Comparison of ENCODE assay signal across 9 cellular contexts in the genomic region with DNA sequence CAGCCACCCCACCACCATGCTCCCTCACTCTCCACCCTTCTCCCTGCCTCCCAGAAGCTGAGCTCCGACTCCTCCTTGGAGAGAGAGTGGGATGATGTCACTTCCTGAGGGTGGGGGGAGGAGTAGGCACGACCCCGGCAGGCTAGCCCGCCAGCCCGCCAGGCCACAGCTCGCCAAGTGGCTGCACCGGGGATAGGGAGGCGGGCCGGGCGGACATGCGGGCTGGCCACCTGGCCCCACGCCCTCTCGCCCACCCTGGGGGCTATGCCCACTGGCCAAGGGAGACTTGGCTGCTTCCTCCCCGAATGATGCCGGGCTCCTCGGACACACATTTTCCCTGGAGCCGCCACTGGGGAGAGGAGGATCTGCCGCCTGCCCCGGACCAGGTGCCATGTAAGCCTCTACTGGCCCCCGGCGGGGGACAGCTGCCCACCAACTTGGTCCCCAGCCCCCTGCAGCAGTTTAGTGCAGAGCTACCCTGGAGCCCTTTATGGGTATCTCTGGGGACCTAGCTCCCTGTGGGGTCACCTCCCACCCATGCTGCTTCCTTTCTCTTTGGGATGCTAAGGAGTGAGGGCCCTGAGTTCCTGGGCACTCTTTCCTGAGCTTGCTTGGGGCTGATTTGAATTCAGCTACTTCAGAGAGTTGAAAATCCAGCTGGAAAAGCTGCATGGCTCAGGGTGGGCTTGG. TPM values are rescaled to one million over a fixed set of nuclear protein-coding genes. Genes with fewer than 3 reads are reported as not detected.
A peak's percentile ranks its signal among the peaks of the same experiment; 100 is the strongest.
DNase-seq lines count a peak whose midpoint lies in the region; ATAC-seq, FAIRE-seq and TF ChIP-seq lines count a peak whose summit lies in the region.
"Had no signal": no experiment of that assay in that cellular context is flagged by ENCODE, and none has a peak within 500 bp of the region (broad histone marks: within the 10 kb centered on the region; RNA-seq: fewer than 3 reads in every experiment).

No MANE protein-coding gene starts in this region.

- H3K9me3 ChIP-seq in stomach smooth muscle (ENCODE audit: control insufficient read depth in 2 of 2, low read length in 2 of 2): no peaks in the 10 kb centered on the region

- H3K9ac ChIP-seq in stomach smooth muscle (ENCODE audit: low read length in 2 of 2): peak overlapping the region; percentile 64 to 71

- peaks cover 2% of the 10 kb centered on the region for H3K36me3 ChIP-seq in kidney epithelial cell (ENCODE audit: control insufficient read depth, insufficient read depth, low read length)
- peaks cover 3 to 8% of the 10 kb centered on the region in 2 donors for H3K36me3 ChIP-seq in stomach smooth muscle (ENCODE audit: control insufficient read depth in 2 of 2, insufficient read depth in 2 of 2, low read length in 2 of 2)

- ATAC-seq in GM18498 (IDR thresholded peaks at IDR 0.05; ENCODE audit: unreplicated experiment): no peak
- no peak for ATAC-seq in GM18502 (IDR thresholded peaks at IDR 0.05; ENCODE audit: poor library complexity, unreplicated experiment)
- ATAC-seq: activated CD8-positive, alpha-beta T cell treated with anti-CD3 and anti-CD28 coated beads for 36 hours had no signal

- TF ChIP-seq CTCF in cardiac fibroblast (IDR thresholded peaks at IDR 0.05; ENCODE audit: low read depth, low read length) (no peak), kidney epithelial cell (IDR thresholded peaks at IDR 0.05; ENCODE audit: insufficient read depth, low read length, poor library complexity, severe bottlenecking) (no peak)

- TF ChIP-seq POLR2A in GM12891 (IDR thresholded peaks at IDR 0.05; ENCODE audit: low read depth, low read length): no peak

- H3K27me3 ChIP-seq in kidney epithelial cell (ENCODE audit: control insufficient read depth, insufficient read depth, low read length) (peaks cover 2% of the 10 kb centered on the region), stomach smooth muscle (ENCODE audit: control insufficient read depth in 1 of 2, insufficient read depth in 2 of 2, low read length in 2 of 2) (no peaks in the 10 kb centered on the region)

- peak overlapping the region; percentile 33 to 47 for H3K4me3 ChIP-seq in cardiac fibroblast (replicated peaks in 1 of 2; ENCODE audit: low read depth in 2 of 2, low read length in 2 of 2)
- H3K4me3 ChIP-seq in kidney epithelial cell (ENCODE audit: low read depth, low read length): peak overlapping the region; percentile 54
- peak overlapping the region; percentile 60 to 79 for H3K4me3 ChIP-seq in stomach smooth muscle (ENCODE audit: low read length in 2 of 2)

- no peak for FAIRE-seq in GM12891 (lab: Jason Lieb, UNC)

- peaks cover 27% of the 10 kb centered on the region for H3K4me1 ChIP-seq in stomach smooth muscle (ENCODE audit: control insufficient read depth, insufficient read depth, low read length)

- DNase-seq in HT1080 (ENCODE audit: low read depth) (peak; percentile 76), cardiac fibroblast (ENCODE audit: low read depth in 2 of 2) (peak; percentile 56 to 61), kidney epithelial cell (ENCODE audit: low read depth) (no peak), GM12891 (ENCODE audit: insufficient read length, low spot score) (no peak), DMS79 (lab: John Stamatoyannopoulos, UW) (no peak)
- DNase-seq: activated CD8-positive, alpha-beta T cell treated with anti-CD3 and anti-CD28 coated beads for 36 hours had no signal

- peak overlapping the region; percentile 62 for H3K27ac ChIP-seq in stomach smooth muscle (ENCODE audit: low read length)

TF ChIP-seq in GM12891, 5 proteins besides CTCF, POLR2A, EP300 and RAD21:
- TF ChIP-seq SPI1 (IDR thresholded peaks at IDR 0.05; ENCODE audit: low read depth, low read length) (no peak), POU2F2 (IDR thresholded peaks at IDR 0.05; ENCODE audit: low read depth, low read length) (no peak), TAF1 (IDR thresholded peaks at IDR 0.05; ENCODE audit: low read depth, low read length) (no peak), PAX5 (IDR thresholded peaks at IDR 0.05; ENCODE audit: insufficient read depth, low read length, severe bottlenecking) (no peak), POLR2AphosphoS5 (IDR thresholded peaks at IDR 0.05; ENCODE audit: low read depth, low read length) (no peak)
TF ChIP-seq in GM12891: peak in this region for 0.

RNA-seq across cellular contexts. Expression of gene MYRF, which starts 33.7 kb away (rescaled TPM):
- 2.8 and 2.9 TPM in 2 replicates for total RNA-seq in HT1080 (2014; rRNA removed; shearing (Covaris generic))
- polyA plus RNA-seq in HT1080 (2015; cell fraction: cytosol; rRNA removed): 11.5 and 12.3 TPM in 2 replicates
- 22.4 and 23.6 TPM in 2 replicates for polyA plus RNA-seq in HT1080 (2015; cell fraction: nucleus; rRNA removed)
- 13.7 and 16.6 TPM in 2 replicates for total RNA-seq in kidney epithelial cell
- polyA plus RNA-seq in GM12891 (2012; ENCODE audit: low read depth, missing spikeins): 0.83 TPM

RNA-seq across cellular contexts. Expression of gene DAGLA, which starts 38.6 kb away (rescaled TPM):
- total RNA-seq in HT1080 (2014; rRNA removed; shearing (Covaris generic)): 3.7 and 6.2 TPM in 2 replicates
- 5.3 and 5.9 TPM in 2 replicates for polyA plus RNA-seq in HT1080 (2015; cell fraction: cytosol; rRNA removed)
- 9.5 and 10.1 TPM in 2 replicates for polyA plus RNA-seq in HT1080 (2015; cell fraction: nucleus; rRNA removed)
- total RNA-seq in kidney epithelial cell: 4.6 and 4.7 TPM in 2 replicates
- polyA plus RNA-seq in GM12891 (2012; ENCODE audit: low read depth, missing spikeins): 0.04 TPM

Comparison
In these comparisons a context has a peak if more than half of its experiments do, and no peak if none do; other contexts are left out.
1. DNase-seq: peak in HT1080 (single experiment) and cardiac fibroblast (2 of 2); none in kidney epithelial cell (single experiment), GM12891 (single experiment) and DMS79 (single experiment).
2. Peak in every context shown above with its lines, with median percentiles within 50 percentile points of each other: H3K4me3 ChIP-seq.